In genomic region chr2:130289780-130290179, GRCh38 we compare ENCODE assay signal across 26 cellular contexts.
"Had no signal": no experiment of that assay in that cellular context is flagged by ENCODE, and none has a peak within 500 bp of the region (broad histone marks: within the 10 kb centered on the region; RNA-seq: fewer than 3 reads in every experiment).

No MANE protein-coding gene starts in this region.

- H3K4me3 ChIP-seq: ascending aorta, coronary artery, dorsolateral prefrontal cortex, esophagus squamous epithelium, gastroesophageal sphincter, heart right ventricle had no signal

- ATAC-seq: activated naive CD4-positive, alpha-beta T cell treated with anti-CD3 and anti-CD28 coated beads, Interleukin-2, amount 50 U/mL, for 72 hours; activated T-cell treated with anti-CD3 and anti-CD28 coated beads, Interleukin-2, amount 50 U/mL, for 72 hours; gastroesophageal sphincter; heart right ventricle; WTC11 had no signal

- H3K27me3 ChIP-seq: ascending aorta had no signal

- H3K27ac ChIP-seq: ascending aorta, coronary artery, dorsolateral prefrontal cortex, esophagus squamous epithelium, gastroesophageal sphincter, heart right ventricle, VCaP had no signal

- DNase-seq: activated CD4-positive, alpha-beta memory T cell treated with anti-CD3 and anti-CD28 coated beads, Interleukin-2, amount 10 ng/mL, durations not matched to agents 7 days and 5 days; activated CD4-positive, alpha-beta T cell treated with anti-CD3 and anti-CD28 coated beads for 1 hour; activated CD4-positive, alpha-beta T cell treated with anti-CD3 and anti-CD28 coated beads for 4 hours; activated CD4-positive, alpha-beta T cell treated with anti-CD3 and anti-CD28 coated beads, Interleukin-2, amount 10 ng/mL, durations not matched to agents 7 days and 5 days; activated CD4-positive, alpha-beta T cell treated with anti-CD3 and anti-CD28 coated beads, Interleukin-2, amount 50 U/mL, for 4 hours; activated CD8-positive, alpha-beta memory T cell treated with anti-CD3 and anti-CD28 coated beads, Interleukin-2, amount 50 U/mL, for 48 hours; activated gamma-delta T cell; activated naive CD4-positive, alpha-beta T cell; activated naive CD4-positive, alpha-beta T cell treated with anti-CD3 and anti-CD28 coated beads, Interleukin-2, amount 10 ng/mL, durations not matched to agents 7 days and 5 days; activated naive CD8-positive, alpha-beta T cell treated with anti-CD3 and anti-CD28 coated beads, Interleukin-2, amount 10 ng/mL, durations not matched to agents 7 days and 5 days; activated T-cell treated with anti-CD3 and anti-CD28 coated beads for 4 hours; activated T-cell treated with anti-CD3 and anti-CD28 coated beads, Interleukin-2, amount 50 U/mL, for 24 hours; activated T-cell treated with anti-CD3 and anti-CD28 coated beads, Interleukin-2, amount 50 U/mL, for 72 hours; dorsolateral prefrontal cortex; effector memory CD4-positive, alpha-beta T cell; endodermal cell; esophagus squamous epithelium; foreskin melanocyte; heart right ventricle; T-helper 2 cell had no signal

- H3K36me3 ChIP-seq: ascending aorta, esophagus squamous epithelium, gastroesophageal sphincter, heart right ventricle had no signal

- H3K9me3 ChIP-seq: ascending aorta, esophagus squamous epithelium, gastroesophageal sphincter, heart right ventricle had no signal

- H3K4me1 ChIP-seq: ascending aorta, esophagus squamous epithelium, gastroesophageal sphincter, heart right ventricle had no signal
